Comparison of ENCODE assay signal across 8 cellular contexts in genomic region chr15:52527898-52528464, GRCh38. TPM values are rescaled to one million over a fixed set of nuclear protein-coding genes. Genes with fewer than 3 reads are reported as not detected.
A peak's percentile ranks its signal among the peaks of the same experiment; 100 is the strongest.
DNase-seq lines count a peak whose midpoint lies in the region; ATAC-seq, FAIRE-seq and TF ChIP-seq lines count a peak whose summit lies in the region.

No MANE protein-coding gene starts in this region.

- WGBS in GM12878 (ENCODE audit: insufficient coverage, insufficient replicate concordance, low lambda C conversion rate, missing lambda C conversion rate) = 3% methylated on average over 24 of the region's 24 CpGs
- WGBS in small intestine, 3 donors = 5 to 7% (median 5%) methylated on average over 24 of the region's 24 CpGs

- TF ChIP-seq POLR2A in GM12891 (IDR thresholded peaks at IDR 0.05; ENCODE audit: low read depth, low read length) (no peak), GM12878 (IDR thresholded peaks at IDR 0.05; ENCODE audit: low read depth, low read length) (no peak)

- CTCF ChIA-PET in GM12878 (lab: Yijun Ruan, JAX) = interaction anchor here (0.6 to 4.4 kb wide), 13 partner anchors 8 to 301 kb away, joined by 3 to 20 read pairs (median 4); no protein-coding TSS in a partner anchor

- H3K27ac Mint-ChIP-seq in T-helper 17 cell = peak overlapping the region; percentile 86

- no peak for TF ChIP-seq EP300 in GM12878 (IDR thresholded peaks at IDR 0.05; ENCODE audit: borderline replicate concordance in 1 of 2, control insufficient read depth in 1 of 2, low read depth in 2 of 2, low read length in 2 of 2)

- H3K27me3 Mint-ChIP-seq in T-helper 17 cell = no peaks in the 10 kb centered on the region

- H4K20me1 ChIP-seq in GM12878 (ENCODE audit: control insufficient read depth, insufficient read depth) = no peaks in the 10 kb centered on the region; the same call in 1 of the 2 replicates

- H3K27ac ChIP-seq in GM12878 (ENCODE audit: control insufficient read depth, insufficient read depth) = peak overlapping the region; percentile 20
- no peak overlapping the region for H3K27ac ChIP-seq in iPS-20b (ENCODE audit: low read length)
- peak overlapping the region; percentile 55 to 79 for H3K27ac ChIP-seq in small intestine (ENCODE audit: low read depth in 1 of 2, low read length in 1 of 2)

- SMC1A ChIA-PET in GM12878 (lab: Charles Lee; ENCODE audit: uncharacterized antibody, unreplicated experiment) = interaction anchor here (1.0 to 2.5 kb wide), 7 partner anchors 19 to 294 kb away, joined by 3 to 12 read pairs (median 5); no protein-coding TSS in a partner anchor

- BruUV-seq in GM12878 (replicated peaks; lab: Mats Ljungman, UMichigan) = no TSS peak

- intact Hi-C loops in GM12878 (cut with micrococcal nuclease; ENCODE audit: unreplicated experiment) = loop anchor here (1.0 to 5.0 kb wide), 3 partner anchors 62 to 196 kb away; no protein-coding TSS in a partner anchor

- POLR2A ChIA-PET in GM12878 (lab: Charles Lee) = interaction anchor here (0.9 to 1.2 kb wide), 2 partner anchors 31 to 38 kb away, joined by 3 to 4 read pairs; no protein-coding TSS in a partner anchor

- H3K9ac ChIP-seq in GM12878 (ENCODE audit: control insufficient read depth, insufficient read depth, low read length) (peak overlapping the region; percentile 69), iPS-20b (ENCODE audit: low read depth, low read length) (peak overlapping the region; percentile 43; the same call in 1 of the 2 replicates)

- peak overlapping the region; percentile 95 for H3K4me3 Mint-ChIP-seq in T-helper 17 cell

- H2AFZ ChIP-seq in GM12878 (ENCODE audit: control insufficient read depth, low read depth, low read length) = peak overlapping the region; percentile 58

- no peak for TF ChIP-seq RAD21 in GM12878 (IDR thresholded peaks at IDR 0.05; ENCODE audit: insufficient read depth, low read depth, low read length)

- ATAC-seq in HG03095 (IDR thresholded peaks at IDR 0.05; ENCODE audit: unreplicated experiment) (peak; percentile 4), T-helper 17 cell (peak; percentile 2), GM12878 (peak; percentile 41), GM18858 (IDR thresholded peaks at IDR 0.05; ENCODE audit: unreplicated experiment) (no peak)

- H3K4me1 ChIP-seq in GM12878 (ENCODE audit: control insufficient read depth, insufficient read depth, low read length) (peaks cover 3% of the 10 kb centered on the region), iPS-20b (ENCODE audit: insufficient read depth, low read length) (peaks cover 9% of the 10 kb centered on the region), small intestine (ENCODE audit: control insufficient read depth in 2 of 2, insufficient read depth in 1 of 2, low read depth in 1 of 2, low read length in 1 of 2) (no peaks in the 10 kb centered on the region)

- H3K79me2 ChIP-seq in GM12878 (ENCODE audit: control insufficient read depth, insufficient read depth, low read length) = peaks cover 26% of the 10 kb centered on the region

- H3K36me3 Mint-ChIP-seq in T-helper 17 cell (ENCODE audit: low read depth) = peaks cover 3% of the 10 kb centered on the region

- H3K9me3 ChIP-seq in T-helper 17 cell (ENCODE audit: control insufficient read depth, low read length, poor library complexity, severe bottlenecking) (no peaks in the 10 kb centered on the region), GM12878 (replicated peaks; ENCODE audit: control insufficient read depth, insufficient read depth, low read length) (no peaks in the 10 kb centered on the region), iPS-20b (ENCODE audit: insufficient read depth, low read depth, low read length) (no peaks in the 10 kb centered on the region), small intestine (ENCODE audit: control insufficient read depth, low read depth) (no peaks in the 10 kb centered on the region)

- TF ChIP-seq CTCF in GM12878 (IDR thresholded peaks at IDR 0.05 in 2 of 3, conservative IDR thresholded peaks at IDR 0.05 in 1 of 3; ENCODE audit: control insufficient read depth in 2 of 3, extremely low read depth in 1 of 3, insufficient read depth in 1 of 3, low read depth in 3 of 3, low read length in 3 of 3) = no peak

- peak; percentile 51 for FAIRE-seq in GM12891 (lab: Jason Lieb, UNC)
- no peak for FAIRE-seq in GM12878 (lab: Jason Lieb, UNC)
- FAIRE-seq in small intestine (lab: Jason Lieb, UNC) = no peak

- H3K27me3 ChIP-seq in GM12878 (replicated peaks in 1 of 2; ENCODE audit: control insufficient read depth in 2 of 2, insufficient read depth in 2 of 2, low read length in 1 of 2) (no peaks in the 10 kb centered on the region), iPS-20b (ENCODE audit: insufficient read depth, low read length) (peaks cover 53% of the 10 kb centered on the region), small intestine (ENCODE audit: control insufficient read depth in 2 of 2, insufficient read depth in 2 of 2, low read length in 2 of 2) (peaks cover 0 to 4% of the 10 kb centered on the region in 2 donors)

- DNase-seq in GM12891 (ENCODE audit: insufficient read length, low spot score) (peak; percentile 25), T-helper 17 cell (peak; percentile 18 to 27 (median 24)), GM12878 (ENCODE audit: low read depth, low spot score) (no peak), small intestine (peak; percentile 9), KBM-7 (no peak)

- H3K36me3 ChIP-seq in GM12878 (ENCODE audit: control insufficient read depth in 2 of 2, insufficient read depth in 2 of 2, low read length in 1 of 2) (no peaks in the 10 kb centered on the region), iPS-20b (ENCODE audit: insufficient read depth, low read depth, low read length) (no peaks in the 10 kb centered on the region), small intestine (ENCODE audit: control insufficient read depth in 2 of 2, insufficient read depth in 2 of 2, low read length in 2 of 2) (no peaks in the 10 kb centered on the region)

- H3K4me1 Mint-ChIP-seq in T-helper 17 cell = peaks cover 39% of the 10 kb centered on the region

- in situ Hi-C loops in GM12878 (cut with MboI) = no loop called here
- in situ Hi-C loops in KBM-7 (cut with MboI; ENCODE audit: low pct_unique_long_range_greater_than_20kb, low sequenced_read_pairs) = no loop called here

- H3K4me3 ChIP-seq in GM12878 (peak overlapping the region; percentile 82), iPS-20b (ENCODE audit: low read length) (peak overlapping the region; percentile 75), small intestine (ENCODE audit: low read depth in 1 of 2, low read length in 2 of 2) (peak overlapping the region; percentile 61 to 73)

- RAD21 ChIA-PET in GM12878 (lab: Charles Lee; ENCODE audit: unreplicated experiment) = interaction anchor here (0.8 to 5.8 kb wide), 12 partner anchors 26 to 200 kb away, joined by 3 to 42 read pairs (median 6); no protein-coding TSS in a partner anchor

- peak overlapping the region; percentile 69 for H3K4me2 ChIP-seq in GM12878 (ENCODE audit: control insufficient read depth, insufficient read depth)

TF ChIP-seq in GM12891, 5 proteins besides CTCF, POLR2A, EP300 and RAD21 (continues in another document):
- TF ChIP-seq POLR2AphosphoS5 (IDR thresholded peaks at IDR 0.05; ENCODE audit: low read depth, low read length) (no peak), TAF1 (IDR thresholded peaks at IDR 0.05; ENCODE audit: low read depth, low read length) (no peak), PAX5 (IDR thresholded peaks at IDR 0.05; ENCODE audit: insufficient read depth, low read length, severe bottlenecking) (no peak)

TF ChIP-seq in GM12878, 131 proteins besides CTCF, POLR2A, EP300 and RAD21 (continues in another document):
- TF ChIP-seq WRNIP1 (IDR thresholded peaks at IDR 0.05; ENCODE audit: borderline replicate concordance, low read depth, low read length) (no peak), IKZF1 (conservative IDR thresholded peaks at IDR 0.05) (no peak)

RNA-seq across cellular contexts. Expression of gene MYO5A, which starts 0.7 kb away (rescaled TPM):
- polyA plus RNA-seq in GM12891 (2012; ENCODE audit: low read depth, missing spikeins) = 6.3 TPM
- total RNA-seq in T-helper 17 cell = 10 to 100 TPM; 50.6 to 58.4 TPM
- 30.8 and 31.3 TPM in 2 replicates for total RNA-seq in GM12878 (2013; cell fraction: nucleolus; rRNA removed)
- total RNA-seq in GM12878 (2014; rRNA removed) = 32.4 and 33.1 TPM in 2 replicates
- 32.1 and 35.0 TPM in 2 replicates for total RNA-seq in GM12878 (2014; rRNA removed; fragmentation: Illumina TruSeq; extraction: Trizol)
- total RNA-seq in GM12878 (2021) = 30.2 and 34.6 TPM in 2 replicates
- polyA plus RNA-seq in GM12878 (2011; ENCODE audit: low read depth) = 7.1 TPM
- 42.9 and 44.5 TPM in 2 replicates for polyA plus RNA-seq in GM12878 (2011; rRNA removed)
- 37.6 and 43.4 TPM in 2 replicates for polyA plus RNA-seq in GM12878 (2011; cell fraction: cytosol; rRNA removed)
- polyA plus RNA-seq in GM12878 (2011; cell fraction: nucleus; rRNA removed) = 51.9 and 59.1 TPM in 2 replicates
- polyA plus RNA-seq in GM12878 (2012) = 9.3 and 14.9 TPM in 2 replicates
- 26.8 and 41.0 TPM in 2 replicates for polyA plus RNA-seq in GM12878 (2014; fragmentation: Illumina TruSeq; extraction: Trizol)
- polyA plus RNA-seq in GM12878 (2014; fragmentation: Nextera tagmentation; extraction: Ambion mirVana) = 1 to 10 TPM; 4.2 to 4.3 TPM
- 29.8 and 30.4 TPM in 2 replicates for polyA plus RNA-seq in GM12878 (2014; rRNA removed)
- polyA plus RNA-seq in GM12878 (2016; fragmentation: Nextera tagmentation; extraction: Ambion mirVana) = 10 to 100 TPM; 17.6 to 18.1 TPM
- 72.4 and 94.5 TPM in 2 replicates for polyA minus RNA-seq in GM12878 (2011; rRNA and poly(A)+ RNA removed)
- polyA minus RNA-seq in GM12878 (2011; cell fraction: cytosol; rRNA and poly(A)+ RNA removed) = 17.6 and 29.7 TPM in 2 replicates
- polyA minus RNA-seq in GM12878 (2011; cell fraction: nucleus; rRNA and poly(A)+ RNA removed) = 28.9 and 42.3 TPM in 2 replicates
- 1 to 10 TPM in 2 of 3 donors, under 1 TPM in 1; 0.45 to 3.0 (median 1.4) TPM for polyA plus RNA-seq in small intestine

RNA-seq across cellular contexts. Expression of gene ARPP19, which starts 40.8 kb away (rescaled TPM):
- 37.6 TPM for polyA plus RNA-seq in GM12891 (2012; ENCODE audit: low read depth, missing spikeins)
- 100 to 1,000 TPM; 111 to 147 TPM for total RNA-seq in T-helper 17 cell
- total RNA-seq in GM12878 (2013; cell fraction: nucleolus; rRNA removed) = 73.4 and 75.0 TPM in 2 replicates
- total RNA-seq in GM12878 (2014; rRNA removed) = 122 and 150 TPM in 2 replicates
- 123 and 129 TPM in 2 replicates for total RNA-seq in GM12878 (2014; rRNA removed; fragmentation: Illumina TruSeq; extraction: Trizol)
- 161 and 167 TPM in 2 replicates for total RNA-seq in GM12878 (2021)
- polyA plus RNA-seq in GM12878 (2011; ENCODE audit: low read depth) = 27.5 TPM
- 167 and 209 TPM in 2 replicates for polyA plus RNA-seq in GM12878 (2011; rRNA removed)
- polyA plus RNA-seq in GM12878 (2011; cell fraction: cytosol; rRNA removed) = 40.2 and 49.8 TPM in 2 replicates
- 24.9 and 28.6 TPM in 2 replicates for polyA plus RNA-seq in GM12878 (2011; cell fraction: nucleus; rRNA removed)
- polyA plus RNA-seq in GM12878 (2012) = 48.0 and 52.4 TPM in 2 replicates
- 119 and 147 TPM in 2 replicates for polyA plus RNA-seq in GM12878 (2014; fragmentation: Illumina TruSeq; extraction: Trizol)
- polyA plus RNA-seq in GM12878 (2014; fragmentation: Nextera tagmentation; extraction: Ambion mirVana) = 100 to 1,000 TPM in 1 of 2 experiments, 10 to 100 TPM in 1; 77.2 to 114 TPM
- polyA plus RNA-seq in GM12878 (2014; rRNA removed) = 71.2 and 84.8 TPM in 2 replicates
- 100 to 1,000 TPM; 120 to 124 TPM for polyA plus RNA-seq in GM12878 (2016; fragmentation: Nextera tagmentation; extraction: Ambion mirVana)
- 62.9 and 115 TPM in 2 replicates for polyA minus RNA-seq in GM12878 (2011; rRNA and poly(A)+ RNA removed)
- polyA minus RNA-seq in GM12878 (2011; cell fraction: cytosol; rRNA and poly(A)+ RNA removed) = 40.1 and 44.7 TPM in 2 replicates
- polyA minus RNA-seq in GM12878 (2011; cell fraction: nucleus; rRNA and poly(A)+ RNA removed) = 13.4 and 25.0 TPM in 2 replicates
- 10 to 100 TPM; 26.4 to 31.1 (median 27.0) TPM for polyA plus RNA-seq in small intestine

Comparison
In these comparisons a context has a peak if more than half of its experiments do, and no peak if none do; other contexts are left out.
1. DNase-seq: peak in GM12891 (single experiment), T-helper 17 cell (3 of 3) and small intestine (single experiment); none in GM12878 (single experiment) and KBM-7 (single experiment).
2. Peak in every context shown above with its lines, with median percentiles within 50 percentile points of each other: H3K4me3 ChIP-seq.